7 cellular contexts compared by ENCODE assay signal in genomic region chr2:96123290-96123689, GRCh38. TPM values are rescaled to one million over a fixed set of nuclear protein-coding genes. Genes with fewer than 3 reads are reported as not detected.
"Had no signal": no experiment of that assay in that cellular context is flagged by ENCODE, and none has a peak within 500 bp of the region (broad histone marks: within the 10 kb centered on the region; RNA-seq: fewer than 3 reads in every experiment).

No MANE protein-coding gene starts in this region.

- DNase-seq: GM23248, GOT3, H7, KBM-7 had no signal

- H2AFZ ChIP-seq: GM23248 had no signal

- H3K9me3 ChIP-seq: HAP-1 had no signal

- H3K9ac ChIP-seq: GM23248 had no signal

- H3K36me3 ChIP-seq: HAP-1 had no signal

- H3K27ac ChIP-seq: GM23248 had no signal

- H3K4me3 ChIP-seq: GM23248, HAP-1 had no signal

- H3K4me1 ChIP-seq: HAP-1 had no signal

RNA-seq across cellular contexts. Expression of gene ADRA2B, which starts 6.9 kb away (rescaled TPM):
- total RNA-seq: GM23248, H4 had no signal
- polyA plus RNA-seq: GM23248, IgD-negative memory B cell had no signal

RNA-seq across cellular contexts. Expression of gene ASTL, which starts 15.0 kb away (rescaled TPM):
- total RNA-seq: GM23248, H4, H7 had no signal
- polyA plus RNA-seq: GM23248, IgD-negative memory B cell had no signal
